ENCODE assay signal across 9 cellular contexts in the genomic region with DNA sequence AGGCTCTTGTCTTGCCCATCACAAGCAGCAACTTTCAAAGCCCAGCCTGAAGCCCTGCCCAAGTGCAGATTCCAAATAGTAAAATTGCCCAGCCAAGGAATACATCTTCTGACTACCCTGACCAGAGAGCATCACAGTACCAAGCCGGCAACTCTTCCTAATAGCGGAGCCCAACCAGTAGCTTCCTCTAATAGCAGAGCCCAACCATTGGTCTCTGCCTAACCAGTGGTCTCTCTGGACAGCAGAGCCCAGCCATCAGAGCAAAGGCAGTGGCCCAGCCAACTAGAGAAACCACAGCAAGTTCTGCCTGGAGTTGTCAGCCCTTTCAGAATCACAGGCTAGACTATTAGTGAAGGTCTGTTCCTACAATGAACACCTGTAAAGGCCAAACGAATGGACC.
A peak's percentile ranks its signal among the peaks of the same experiment; 100 is the strongest.
DNase-seq lines count a peak whose midpoint lies in the region; ATAC-seq and TF ChIP-seq lines count a peak whose summit lies in the region.
"Had no signal": no experiment of that assay in that cellular context is flagged by ENCODE, and none has a peak within 500 bp of the region (broad histone marks: within the 10 kb centered on the region; RNA-seq: fewer than 3 reads in every experiment).

No MANE protein-coding gene starts in this region.

- intact Hi-C loops in right lobe of liver (cut with DNase I): no loop called here
- intact Hi-C loops in activated naive CD4-positive, alpha-beta T cell treated with anti-CD3 and anti-CD28 coated beads for 36 hours (cut with micrococcal nuclease): loop anchor here (5.0 to 10.0 kb wide), 5 partner anchors 473 to 998 kb away; no protein-coding TSS in a partner anchor

- ATAC-seq in right lobe of liver (peak; percentile 57 to 85 (median 72)), GM19023 (IDR thresholded peaks at IDR 0.05; ENCODE audit: unreplicated experiment) (no peak), GM18861 (IDR thresholded peaks at IDR 0.05; ENCODE audit: unreplicated experiment) (no peak)

- no peaks in the 10 kb centered on the region for H3K27me3 ChIP-seq in AG04450 (ENCODE audit: control insufficient read depth, insufficient read depth, low read length)
- no peaks in the 10 kb centered on the region for H3K27me3 ChIP-seq in right lobe of liver

- H3K27me3 Mint-ChIP-seq in activated naive CD4-positive, alpha-beta T cell treated with anti-CD3 and anti-CD28 coated beads for 36 hours (ENCODE audit: low read depth): no peaks in the 10 kb centered on the region
- H3K27me3 Mint-ChIP-seq: activated naive CD8-positive, alpha-beta T cell had no signal

- TF ChIP-seq POLR2A in right lobe of liver (IDR thresholded peaks at IDR 0.05): no peak

- H3K27ac Mint-ChIP-seq in activated naive CD4-positive, alpha-beta T cell treated with anti-CD3 and anti-CD28 coated beads for 36 hours: no peak overlapping the region
- H3K27ac Mint-ChIP-seq: activated naive CD8-positive, alpha-beta T cell had no signal

- no peak overlapping the region for H3K4me3 ChIP-seq in AG04450 (ENCODE audit: low read depth, low read length)
- no peak overlapping the region for H3K4me3 ChIP-seq in right lobe of liver

- 26% methylated on average over 3 of the region's 3 CpGs for WGBS in right lobe of liver (ENCODE audit: insufficient coverage, low coverage, low lambda C conversion rate, missing lambda C conversion rate)

- no peaks in the 10 kb centered on the region for H3K4me1 Mint-ChIP-seq in activated naive CD4-positive, alpha-beta T cell treated with anti-CD3 and anti-CD28 coated beads for 36 hours (ENCODE audit: low read depth)

- H3K4me3 Mint-ChIP-seq in activated naive CD4-positive, alpha-beta T cell treated with anti-CD3 and anti-CD28 coated beads for 36 hours: no peak overlapping the region
- H3K4me3 Mint-ChIP-seq: activated naive CD8-positive, alpha-beta T cell had no signal

- TF ChIP-seq CTCF in AG04450 (IDR thresholded peaks at IDR 0.05; ENCODE audit: low read depth, low read length) (no peak), right lobe of liver (IDR thresholded peaks at IDR 0.05) (no peak)

- POLR2A ChIA-PET in AG04450 (lab: Yijun Ruan, JAX): interaction anchor here (0.6 kb wide), 1 partner anchor 496 kb away, joined by 6 read pairs; no protein-coding TSS in a partner anchor

- no peaks in the 10 kb centered on the region for H3K36me3 Mint-ChIP-seq in activated naive CD4-positive, alpha-beta T cell treated with anti-CD3 and anti-CD28 coated beads for 36 hours (ENCODE audit: low read depth)
- H3K36me3 Mint-ChIP-seq: activated naive CD8-positive, alpha-beta T cell had no signal

- no peaks in the 10 kb centered on the region for H3K36me3 ChIP-seq in right lobe of liver

- no peaks in the 10 kb centered on the region for H3K9me3 Mint-ChIP-seq in activated naive CD4-positive, alpha-beta T cell treated with anti-CD3 and anti-CD28 coated beads for 36 hours

- no peak overlapping the region for H3K27ac ChIP-seq in AG04450 (ENCODE audit: low read depth, low read length)
- H3K27ac ChIP-seq in right lobe of liver: no peak overlapping the region

- CTCF ChIA-PET in AG04450 (lab: Charles Lee): interaction anchor here (0.9 to 4.3 kb wide), 9 partner anchors 15 to 1245 kb away, joined by 3 to 24 read pairs (median 9); no protein-coding TSS in a partner anchor
- CTCF ChIA-PET in activated naive CD4-positive, alpha-beta T cell treated with anti-CD3 and anti-CD28 coated beads for 36 hours (lab: Charles Lee): interaction anchor here (1.0 to 2.4 kb wide), 2 partner anchors 17 to 23 kb away, joined by 3 to 12 read pairs; no protein-coding TSS in a partner anchor

- DNase-seq in AG04450 (ENCODE audit: low read depth, low spot score): peak; percentile 64
- DNase-seq in LHCN-M2 (ENCODE audit: low read depth): peak; percentile 93
- DNase-seq in dermis blood vessel endothelial cell: peak; percentile 84
- no peak for DNase-seq in right lobe of liver
- DNase-seq in activated naive CD4-positive, alpha-beta T cell treated with anti-CD3 and anti-CD28 coated beads for 36 hours: no peak
- no peak for DNase-seq in KG1 (lab: John Stamatoyannopoulos, UW)

- no peaks in the 10 kb centered on the region for H3K4me1 ChIP-seq in right lobe of liver

- no peaks in the 10 kb centered on the region for H3K9me3 ChIP-seq in AG04450 (ENCODE audit: control insufficient read depth, insufficient read depth, low read length)
- H3K9me3 ChIP-seq in right lobe of liver: no peaks in the 10 kb centered on the region

Comparison
In these comparisons a context has a peak if more than half of its experiments do, and no peak if none do; other contexts are left out.
1. DNase-seq: peak in AG04450 (single experiment), LHCN-M2 (single experiment) and dermis blood vessel endothelial cell (single experiment); none in right lobe of liver (0 of 3), activated naive CD4-positive, alpha-beta T cell treated with anti-CD3 and anti-CD28 coated beads for 36 hours (single experiment) and KG1 (single experiment).
2. ATAC-seq: peak in right lobe of liver (4 of 4); none in GM19023 (single experiment) and GM18861 (single experiment).